Comparison of ENCODE assay signal across 10 cellular contexts in the genomic region with DNA sequence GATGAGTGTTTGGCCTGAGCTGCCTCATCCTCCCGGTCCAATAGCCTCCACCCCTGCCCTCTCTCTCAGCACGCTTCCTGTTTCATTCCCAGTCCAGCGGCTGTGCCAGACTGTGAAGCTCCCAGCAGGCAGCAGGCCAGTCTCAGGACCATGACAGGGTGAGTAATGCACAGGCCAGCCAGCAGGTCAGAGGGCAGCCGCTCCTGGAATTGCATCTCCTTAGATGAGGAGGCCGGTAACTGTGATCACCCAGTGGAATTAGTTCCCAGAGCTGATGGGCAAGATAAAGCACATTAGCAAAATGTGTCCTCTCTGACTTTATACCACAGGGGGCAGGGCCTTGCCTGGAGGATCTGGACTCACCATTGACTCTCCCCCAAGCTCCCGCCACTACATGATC.
DNase-seq lines count a peak whose midpoint lies in the region; ATAC-seq and TF ChIP-seq lines count a peak whose summit lies in the region.
"Had no signal": no experiment of that assay in that cellular context is flagged by ENCODE, and none has a peak within 500 bp of the region (broad histone marks: within the 10 kb centered on the region; RNA-seq: fewer than 3 reads in every experiment).

No MANE protein-coding gene starts in this region.

- peaks cover 17% of the 10 kb centered on the region; the same call in 1 of the 2 replicates for H3F3A ChIP-seq in PC-9 (ENCODE audit: insufficient read depth, low read depth)
- no peaks in the 10 kb centered on the region for H3F3A ChIP-seq in neural progenitor cell (ENCODE audit: low read depth)

- H3K4me2 ChIP-seq in PC-9 (peak overlapping the region; percentile 31; the same call in 1 of the 2 replicates), neural progenitor cell (no peak overlapping the region)

- H3K27ac ChIP-seq in PC-9 = 0 out of 2 replicates have a peak overlapping the region, but pooled peaks have one; percentile 40
- H3K27ac ChIP-seq in neural progenitor cell = no peak overlapping the region
- H3K27ac ChIP-seq in esophagus squamous epithelium = peak overlapping the region in 2 of 4 donors; percentile 44 to 63

- H3K79me2 ChIP-seq in PC-9 (ENCODE audit: low read depth) (no peaks in the 10 kb centered on the region), neural progenitor cell (ENCODE audit: low read depth) (no peaks in the 10 kb centered on the region)

- H3K27ac Mint-ChIP-seq in neural progenitor cell = peak overlapping the region; percentile 84
- H3K27ac Mint-ChIP-seq: activated T-helper 2 cell treated with anti-CD3 and anti-CD28 coated beads, Interferon-gamma antibody, Interleukin-2, Interleukin-4, amounts not matched to agents 10 μg/mL and 5 μg/mL and 100 μg/mL, durations not matched to agents 14 hours and 24 hours and 36 hours had no signal

- peak; percentile 65 for DNase-seq in AG20443 (ENCODE audit: low spot score)
- DNase-seq in PC-9 = peak; percentile 88 to 98
- DNase-seq in fibroblast of the conjunctiva (ENCODE audit: low read depth) = peak; percentile 33
- no peak for DNase-seq in neural progenitor cell (ENCODE audit: low spot score)
- no peak for DNase-seq in esophagus squamous epithelium (lab: John Stamatoyannopoulos, UW)
- no peak for DNase-seq in globus pallidus (ENCODE audit: low spot score)
- DNase-seq: naive thymus-derived CD4-positive, alpha-beta T cell had no signal

- H3K27me3 ChIP-seq in PC-9 (ENCODE audit: insufficient read depth, low read depth) = no peaks in the 10 kb centered on the region
- H3K27me3 ChIP-seq in neural progenitor cell = no peaks in the 10 kb centered on the region
- no peaks in the 10 kb centered on the region for H3K27me3 ChIP-seq in esophagus squamous epithelium

- ATAC-seq in GM19351 (IDR thresholded peaks at IDR 0.05; ENCODE audit: unreplicated experiment) (no peak), HG03521 (IDR thresholded peaks at IDR 0.05; ENCODE audit: unreplicated experiment) (no peak)
- ATAC-seq: naive thymus-derived CD4-positive, alpha-beta T cell had no signal

- H3K4me1 Mint-ChIP-seq in neural progenitor cell = peaks cover 45% of the 10 kb centered on the region

- no peak for TF ChIP-seq POLR2A in esophagus squamous epithelium (IDR thresholded peaks at IDR 0.05)

- intact Hi-C loops in PC-9 (cut with micrococcal nuclease; ENCODE audit: unreplicated experiment) (loop anchor here (1.0 to 2.0 kb wide), 5 partner anchors 73 to 294 kb away; no protein-coding TSS in a partner anchor), esophagus squamous epithelium (cut with DNase I) (no loop called here)

- no peaks in the 10 kb centered on the region for H3K27me3 Mint-ChIP-seq in neural progenitor cell (ENCODE audit: insufficient read depth, low read depth)
- H3K27me3 Mint-ChIP-seq: naive thymus-derived CD4-positive, alpha-beta T cell had no signal

- no peaks in the 10 kb centered on the region for H3K36me3 Mint-ChIP-seq in neural progenitor cell

- H3K4me3 ChIP-seq in PC-9 = no peak overlapping the region
- H3K4me3 ChIP-seq in neural progenitor cell = no peak overlapping the region
- H3K4me3 ChIP-seq in esophagus squamous epithelium = no peak overlapping the region

- peaks cover 19% of the 10 kb centered on the region for H3K4me1 ChIP-seq in PC-9 (replicated peaks; ENCODE audit: insufficient read depth)
- peaks cover under 1% of the 10 kb centered on the region for H3K4me1 ChIP-seq in neural progenitor cell
- peaks cover 0 to 7% (median 0%) of the 10 kb centered on the region in 3 donors for H3K4me1 ChIP-seq in esophagus squamous epithelium

- H3K9me3 ChIP-seq in PC-9 (ENCODE audit: insufficient read depth, low read depth) (no peaks in the 10 kb centered on the region), neural progenitor cell (ENCODE audit: low read depth) (no peaks in the 10 kb centered on the region), esophagus squamous epithelium (no peaks in the 10 kb centered on the region)

- POLR2A ChIA-PET in PC-9 (lab: Charles Lee; ENCODE audit: unreplicated experiment) = no interaction called here

- H3K4me3 Mint-ChIP-seq in neural progenitor cell = peak overlapping the region; percentile 50

- TF ChIP-seq CTCF in PC-9 (conservative IDR thresholded peaks at IDR 0.05) (peak; percentile 22; the same call in 1 of the 2 replicates), neural progenitor cell (IDR thresholded peaks at IDR 0.05) (no peak), esophagus squamous epithelium (IDR thresholded peaks at IDR 0.05) (no peak)

- no TSS peak for BruUV-seq in PC-9 (replicated peaks; lab: Mats Ljungman, UMichigan)

- H2AFZ ChIP-seq in PC-9 (no peak overlapping the region), neural progenitor cell (replicated peaks) (no peak overlapping the region)

- CTCF ChIA-PET in PC-9 (lab: Charles Lee) = interaction anchor here (1.1 kb wide), 1 partner anchor 294 kb away, joined by 3 read pairs; no protein-coding TSS in a partner anchor

- no peak overlapping the region for H3K9ac ChIP-seq in neural progenitor cell

- WGBS in esophagus squamous epithelium, 2 donors = 57 to 84% methylated on average over 2 to 6 of the region's 6 CpGs

- H4K20me1 ChIP-seq in PC-9 (ENCODE audit: insufficient read depth) = no peaks in the 10 kb centered on the region
- H4K20me1 ChIP-seq in neural progenitor cell (ENCODE audit: low read depth) = no peaks in the 10 kb centered on the region

- no peaks in the 10 kb centered on the region for H3K36me3 ChIP-seq in PC-9 (ENCODE audit: low read depth)
- H3K36me3 ChIP-seq in neural progenitor cell = no peaks in the 10 kb centered on the region
- no peaks in the 10 kb centered on the region for H3K36me3 ChIP-seq in esophagus squamous epithelium

- no peaks in the 10 kb centered on the region for H3K9me3 Mint-ChIP-seq in neural progenitor cell
- H3K9me3 Mint-ChIP-seq: activated T-helper 2 cell treated with anti-CD3 and anti-CD28 coated beads, Interferon-gamma antibody, Interleukin-2, Interleukin-4, amounts not matched to agents 10 μg/mL and 5 μg/mL and 100 μg/mL, durations not matched to agents 14 hours and 24 hours and 36 hours had no signal

- no peaks in the 10 kb centered on the region for H3K9me2 ChIP-seq in PC-9 (ENCODE audit: insufficient read depth)

Comparison
In these comparisons a context has a peak if more than half of its experiments do, and no peak if none do; other contexts are left out.
1. DNase-seq: peak in AG20443 (single experiment), PC-9 (2 of 2) and fibroblast of the conjunctiva (single experiment); none in neural progenitor cell (single experiment), esophagus squamous epithelium (single experiment) and globus pallidus (single experiment).